1 cellular context compared by ENCODE assay signal in the genomic region with DNA sequence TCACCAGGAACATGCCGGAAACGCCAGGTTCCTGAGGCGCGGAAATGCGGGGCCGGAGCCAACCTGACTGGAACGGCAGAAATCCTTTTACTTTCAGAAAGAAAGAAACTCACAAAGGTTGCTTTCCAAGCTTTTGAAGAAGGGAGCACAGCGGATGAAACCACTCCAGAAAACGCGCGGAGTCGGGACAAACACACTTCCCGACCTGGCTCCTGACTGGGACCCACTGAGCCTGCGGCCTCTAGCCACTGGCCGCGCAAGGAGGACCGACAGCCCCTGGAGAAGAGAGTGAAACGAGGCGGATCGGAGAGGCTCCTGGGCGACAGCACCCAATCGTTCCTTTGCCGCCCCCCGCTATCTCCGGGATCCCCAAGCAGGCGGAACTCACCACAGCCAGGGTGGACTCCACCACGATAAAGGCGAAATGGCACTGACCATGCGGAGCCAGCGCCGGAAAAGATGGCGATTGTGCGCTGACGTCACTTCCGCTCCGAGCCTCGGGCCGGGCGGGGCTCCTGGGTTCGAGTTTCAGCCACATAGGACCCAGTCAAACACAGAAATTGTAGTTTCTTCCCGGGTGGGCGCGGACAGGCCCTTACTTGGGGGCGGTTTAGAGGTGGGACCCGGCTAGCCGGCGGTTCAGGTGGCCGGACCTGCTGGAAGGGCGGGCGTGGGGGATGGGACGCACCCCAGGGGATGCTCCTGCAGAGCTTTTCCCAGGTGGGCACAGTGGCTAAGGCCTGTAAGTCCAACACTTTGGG.
TF ChIP-seq lines count a peak whose summit lies in the region.

Gene ZNF121, minus strand, starts transcription at position 432 of the 761 bp plus-strand sequence. CDS start 16,407 bp downstream, outside the sequence.

TF ChIP-seq in GM23338, 12 proteins besides CTCF, POLR2A, EP300 and RAD21 (continued from another document):
- TF ChIP-seq, protein P1, sequence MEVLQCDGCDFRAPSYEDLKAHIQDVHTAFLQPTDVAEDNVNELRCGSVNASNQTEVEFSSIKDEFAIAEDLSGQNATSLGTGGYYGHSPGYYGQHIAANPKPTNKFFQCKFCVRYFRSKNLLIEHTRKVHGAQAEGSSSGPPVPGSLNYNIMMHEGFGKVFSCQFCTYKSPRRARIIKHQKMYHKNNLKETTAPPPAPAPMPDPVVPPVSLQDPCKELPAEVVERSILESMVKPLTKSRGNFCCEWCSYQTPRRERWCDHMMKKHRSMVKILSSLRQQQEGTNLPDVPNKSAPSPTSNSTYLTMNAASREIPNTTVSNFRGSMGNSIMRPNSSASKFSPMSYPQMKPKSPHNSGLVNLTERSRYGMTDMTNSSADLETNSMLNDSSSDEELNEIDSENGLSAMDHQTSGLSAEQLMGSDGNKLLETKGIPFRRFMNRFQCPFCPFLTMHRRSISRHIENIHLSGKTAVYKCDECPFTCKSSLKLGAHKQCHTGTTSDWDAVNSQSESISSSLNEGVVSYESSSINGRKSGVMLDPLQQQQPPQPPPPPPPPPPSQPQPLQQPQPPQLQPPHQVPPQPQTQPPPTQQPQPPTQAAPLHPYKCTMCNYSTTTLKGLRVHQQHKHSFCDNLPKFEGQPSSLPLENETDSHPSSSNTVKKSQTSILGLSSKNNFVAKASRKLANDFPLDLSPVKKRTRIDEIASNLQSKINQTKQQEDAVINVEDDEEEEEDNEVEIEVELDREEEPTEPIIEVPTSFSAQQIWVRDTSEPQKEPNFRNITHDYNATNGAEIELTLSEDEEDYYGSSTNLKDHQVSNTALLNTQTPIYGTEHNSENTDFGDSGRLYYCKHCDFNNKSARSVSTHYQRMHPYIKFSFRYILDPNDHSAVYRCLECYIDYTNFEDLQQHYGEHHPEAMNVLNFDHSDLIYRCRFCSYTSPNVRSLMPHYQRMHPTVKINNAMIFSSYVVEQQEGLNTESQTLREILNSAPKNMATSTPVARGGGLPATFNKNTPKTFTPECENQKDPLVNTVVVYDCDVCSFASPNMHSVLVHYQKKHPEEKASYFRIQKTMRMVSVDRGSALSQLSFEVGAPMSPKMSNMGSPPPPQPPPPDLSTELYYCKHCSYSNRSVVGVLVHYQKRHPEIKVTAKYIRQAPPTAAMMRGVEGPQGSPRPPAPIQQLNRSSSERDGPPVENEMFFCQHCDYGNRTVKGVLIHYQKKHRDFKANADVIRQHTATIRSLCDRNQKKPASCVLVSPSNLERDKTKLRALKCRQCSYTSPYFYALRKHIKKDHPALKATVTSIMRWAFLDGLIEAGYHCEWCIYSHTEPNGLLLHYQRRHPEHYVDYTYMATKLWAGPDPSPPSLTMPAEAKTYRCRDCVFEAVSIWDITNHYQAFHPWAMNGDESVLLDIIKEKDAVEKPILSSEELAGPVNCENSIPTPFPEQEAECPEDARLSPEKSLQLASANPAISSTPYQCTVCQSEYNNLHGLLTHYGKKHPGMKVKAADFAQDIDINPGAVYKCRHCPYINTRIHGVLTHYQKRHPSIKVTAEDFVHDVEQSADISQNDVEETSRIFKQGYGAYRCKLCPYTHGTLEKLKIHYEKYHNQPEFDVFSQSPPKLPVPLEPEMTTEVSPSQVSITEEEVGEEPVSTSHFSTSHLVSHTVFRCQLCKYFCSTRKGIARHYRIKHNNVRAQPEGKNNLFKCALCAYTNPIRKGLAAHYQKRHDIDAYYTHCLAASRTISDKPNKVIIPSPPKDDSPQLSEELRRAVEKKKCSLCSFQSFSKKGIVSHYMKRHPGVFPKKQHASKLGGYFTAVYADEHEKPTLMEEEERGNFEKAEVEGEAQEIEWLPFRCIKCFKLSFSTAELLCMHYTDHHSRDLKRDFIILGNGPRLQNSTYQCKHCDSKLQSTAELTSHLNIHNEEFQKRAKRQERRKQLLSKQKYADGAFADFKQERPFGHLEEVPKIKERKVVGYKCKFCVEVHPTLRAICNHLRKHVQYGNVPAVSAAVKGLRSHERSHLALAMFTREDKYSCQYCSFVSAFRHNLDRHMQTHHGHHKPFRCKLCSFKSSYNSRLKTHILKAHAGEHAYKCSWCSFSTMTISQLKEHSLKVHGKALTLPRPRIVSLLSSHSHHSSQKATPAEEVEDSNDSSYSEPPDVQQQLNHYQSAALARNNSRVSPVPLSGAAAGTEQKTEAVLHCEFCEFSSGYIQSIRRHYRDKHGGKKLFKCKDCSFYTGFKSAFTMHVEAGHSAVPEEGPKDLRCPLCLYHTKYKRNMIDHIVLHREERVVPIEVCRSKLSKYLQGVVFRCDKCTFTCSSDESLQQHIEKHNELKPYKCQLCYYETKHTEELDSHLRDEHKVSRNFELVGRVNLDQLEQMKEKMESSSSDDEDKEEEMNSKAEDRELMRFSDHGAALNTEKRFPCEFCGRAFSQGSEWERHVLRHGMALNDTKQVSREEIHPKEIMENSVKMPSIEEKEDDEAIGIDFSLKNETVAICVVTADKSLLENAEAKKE (CRISPR knock-in tag; IDR thresholded peaks at IDR 0.05), result no peak
- TF ChIP-seq, protein P2, sequence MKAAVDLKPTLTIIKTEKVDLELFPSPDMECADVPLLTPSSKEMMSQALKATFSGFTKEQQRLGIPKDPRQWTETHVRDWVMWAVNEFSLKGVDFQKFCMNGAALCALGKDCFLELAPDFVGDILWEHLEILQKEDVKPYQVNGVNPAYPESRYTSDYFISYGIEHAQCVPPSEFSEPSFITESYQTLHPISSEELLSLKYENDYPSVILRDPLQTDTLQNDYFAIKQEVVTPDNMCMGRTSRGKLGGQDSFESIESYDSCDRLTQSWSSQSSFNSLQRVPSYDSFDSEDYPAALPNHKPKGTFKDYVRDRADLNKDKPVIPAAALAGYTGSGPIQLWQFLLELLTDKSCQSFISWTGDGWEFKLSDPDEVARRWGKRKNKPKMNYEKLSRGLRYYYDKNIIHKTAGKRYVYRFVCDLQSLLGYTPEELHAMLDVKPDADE (IDR thresholded peaks at IDR 0.05), result peak; percentile 74; the same call in 1 of the 2 replicates
- no peak for TF ChIP-seq STAT1 (IDR thresholded peaks at IDR 0.05; ENCODE audit: unreplicated experiment)
- TF ChIP-seq NANOG (IDR thresholded peaks at IDR 0.05; ENCODE audit: borderline replicate concordance), result no peak
- TF ChIP-seq JUNB (IDR thresholded peaks at IDR 0.05; ENCODE audit: unreplicated experiment), result no peak
- TF ChIP-seq REST (IDR thresholded peaks at IDR 0.05; ENCODE audit: unreplicated experiment), result no peak
- TF ChIP-seq EZH2phosphoT487 (IDR thresholded peaks at IDR 0.05; ENCODE audit: unreplicated experiment), result no peak
- TF ChIP-seq ZNF331 (CRISPR knock-in tag; IDR thresholded peaks at IDR 0.05; ENCODE audit: low read depth), result no peak
- TF ChIP-seq EZH2 (IDR thresholded peaks at IDR 0.05; ENCODE audit: low read depth, unreplicated experiment), result no peak
- peak; percentile 95 for TF ChIP-seq CREB1 (CRISPR knock-in tag; IDR thresholded peaks at IDR 0.05; ENCODE audit: low read depth)
- TF ChIP-seq POLR2AphosphoS5 (IDR thresholded peaks at IDR 0.05; ENCODE audit: low read depth), result peak; percentile 98
